In the genomic region with DNA sequence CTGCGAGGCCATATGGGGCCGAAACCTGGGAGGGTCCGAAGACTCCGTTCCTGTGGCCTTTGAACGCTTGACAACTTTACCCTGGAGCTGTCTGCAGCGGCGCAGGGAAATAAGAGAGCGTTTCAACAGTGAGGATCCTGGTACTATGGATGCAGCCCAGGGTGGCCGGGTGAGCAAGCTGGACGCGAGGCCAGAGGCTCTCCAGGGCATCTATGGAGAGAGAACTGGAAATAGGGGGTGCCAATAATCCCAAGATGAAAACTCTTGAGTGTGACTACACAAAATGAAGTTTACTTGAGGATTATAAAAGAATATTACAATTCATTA, we compare ENCODE assay signal across 10 cellular contexts. TPM values are rescaled to one million over a fixed set of nuclear protein-coding genes. Genes with fewer than 3 reads are reported as not detected.
A peak's percentile ranks its signal among the peaks of the same experiment; 100 is the strongest.
DNase-seq lines count a peak whose midpoint lies in the region; ATAC-seq, FAIRE-seq and TF ChIP-seq lines count a peak whose summit lies in the region.
"Had no signal": no experiment of that assay in that cellular context is flagged by ENCODE, and none has a peak within 500 bp of the region (broad histone marks: within the 10 kb centered on the region; RNA-seq: fewer than 3 reads in every experiment).

No MANE protein-coding gene starts in this region.

- CTCF ChIA-PET in RWPE1 (lab: Yijun Ruan, JAX), result no interaction called here

- H3K4me2 ChIP-seq in parathyroid adenoma (ENCODE audit: low read length), result no peak overlapping the region

- WGBS in iPS DF 6.9 (ENCODE audit: insufficient coverage, insufficient read length), result no CpG with 5 or more reads among the region's 11 CpGs

- TF ChIP-seq POLR2A in H54 (IDR thresholded peaks at IDR 0.05; ENCODE audit: low read depth, low read length), result no peak

- H2AFZ ChIP-seq in parathyroid adenoma, result no peak overlapping the region

- no peaks in the 10 kb centered on the region for H3K36me3 ChIP-seq in iPS DF 6.9 (ENCODE audit: control insufficient read depth, insufficient read depth, low read length)
- H3K36me3 ChIP-seq in parathyroid adenoma (ENCODE audit: control insufficient read depth, insufficient read depth, low read length), result no peaks in the 10 kb centered on the region
- H3K36me3 ChIP-seq in BE2C, result no peaks in the 10 kb centered on the region

- ATAC-seq in GM18498 (IDR thresholded peaks at IDR 0.05; ENCODE audit: unreplicated experiment), result no peak

- H3K4me3 ChIP-seq in AG09309 (ENCODE audit: control insufficient read depth, low read depth, low read length) (peak overlapping the region; percentile 69), cardiac fibroblast (replicated peaks in 1 of 2; ENCODE audit: low read depth in 2 of 2, low read length in 2 of 2) (peak overlapping the region; percentile 42 to 54), iPS DF 6.9 (ENCODE audit: low read length) (peak overlapping the region; percentile 45; the same call in 1 of the 2 replicates), parathyroid adenoma (ENCODE audit: low read depth, low read length) (peak overlapping the region; percentile 50), BE2C (ENCODE audit: low read depth, low read length) (no peak overlapping the region)

- TF ChIP-seq CTCF in AG09309 (IDR thresholded peaks at IDR 0.05; ENCODE audit: control insufficient read depth, insufficient read depth, low read depth, low read length, missing control alignments) (no peak), cardiac fibroblast (IDR thresholded peaks at IDR 0.05; ENCODE audit: low read depth, low read length) (no peak), parathyroid adenoma (IDR thresholded peaks at IDR 0.05) (no peak), BE2C (IDR thresholded peaks at IDR 0.05; ENCODE audit: low read depth, low read length) (no peak), RWPE1 (conservative IDR thresholded peaks at IDR 0.05; ENCODE audit: low read depth) (no peak)

- H3K4me1 ChIP-seq in iPS DF 6.9 (ENCODE audit: control insufficient read depth, insufficient read depth, low read length) (no peaks in the 10 kb centered on the region), parathyroid adenoma (no peaks in the 10 kb centered on the region), BE2C (no peaks in the 10 kb centered on the region)

- no peak overlapping the region for H3K27ac ChIP-seq in iPS DF 6.9 (ENCODE audit: low read length)
- H3K27ac ChIP-seq in parathyroid adenoma, result no peak overlapping the region
- no peak overlapping the region for H3K27ac ChIP-seq in RWPE1

- no peak for FAIRE-seq in H54 (lab: Jason Lieb, UNC)
- FAIRE-seq: GM19239 had no signal

- DNase-seq in AG09309 (ENCODE audit: low read depth), result no peak
- no peak for DNase-seq in cardiac fibroblast (ENCODE audit: low read depth in 2 of 2)
- no peak for DNase-seq in iPS DF 6.9 (ENCODE audit: low read depth, low spot score)
- DNase-seq in BE2C, result no peak
- DNase-seq in RWPE1 (ENCODE audit: low spot score), result no peak
- no peak for DNase-seq in H54 (ENCODE audit: insufficient read length, low spot score)
- DNase-seq: NCI-H1436 had no signal

- H3K79me2 ChIP-seq in parathyroid adenoma, result no peaks in the 10 kb centered on the region

- H3K9me3 ChIP-seq in iPS DF 6.9 (ENCODE audit: control insufficient read depth, insufficient read depth, low read length) (no peaks in the 10 kb centered on the region), parathyroid adenoma (ENCODE audit: control insufficient read depth, low read length) (no peaks in the 10 kb centered on the region), BE2C (no peaks in the 10 kb centered on the region)

- H3K9ac ChIP-seq in parathyroid adenoma, result no peak overlapping the region

- H3K27me3 ChIP-seq in iPS DF 6.9 (ENCODE audit: control insufficient read depth, insufficient read depth, low read length) (peaks cover 15% of the 10 kb centered on the region), parathyroid adenoma (ENCODE audit: control insufficient read depth, insufficient read depth, low read length) (peaks cover 3% of the 10 kb centered on the region), BE2C (no peaks in the 10 kb centered on the region)

- POLR2A ChIA-PET in RWPE1 (lab: Yijun Ruan, JAX; ENCODE audit: low non-redundant PET), result no interaction called here

RNA-seq across cellular contexts. Expression of a gene that starts 1.1 kb away (rescaled TPM):
- polyA plus RNA-seq in BE2C (2012; ENCODE audit: insufficient read depth, insufficient read length, low read depth), result 0.71 TPM
